ENCODE assay signal across 35 cellular contexts in genomic region chr2:158823838-158824237, GRCh38. TPM values are rescaled to one million over a fixed set of nuclear protein-coding genes. Genes with fewer than 3 reads are reported as not detected.
"Had no signal": no experiment of that assay in that cellular context is flagged by ENCODE, and none has a peak within 500 bp of the region (broad histone marks: within the 10 kb centered on the region; RNA-seq: fewer than 3 reads in every experiment).

No MANE protein-coding gene starts in this region.

- FAIRE-seq: RCC 7860 had no signal

- H2AFZ ChIP-seq: PC-9 had no signal

- H3K36me3 ChIP-seq: SJCRH30 had no signal

- H3K9ac ChIP-seq: KMS-11 had no signal

- DNase-seq: Karpas-422, KBM-7, MM.1S, MV-4-11, NCI-H1092, NCI-H1105, NCI-H1436, NCI-H146, NCI-H1694 treated with DMSO at 0.1 percent for 48 hours, NCI-H187 treated with DMSO at 0.1 percent for 48 hours, NCI-H2081 treated with DMSO at 0.1 percent for 48 hours, NCI-H2107, NCI-H2171, NCI-H2227 treated with DMSO at 0.1 percent for 48 hours, NCI-H345, NCI-H446, NCI-H510A treated with DMSO at 0.1 percent for 48 hours, NCI-H524 treated with DMSO at 0.1 percent for 48 hours, NCI-H526 treated with DMSO at 0.1 percent for 48 hours, NCI-H774, PC-9, SHP77, SIG-M5, SJCRH30 had no signal

- H3K27ac ChIP-seq: KMS-11, PC-9, RWPE1, SJCRH30, SK-N-MC had no signal

- H3K27me3 ChIP-seq: SJCRH30 had no signal

- H3K4me1 ChIP-seq: SJCRH30 had no signal

- ATAC-seq: Panc1, Right ventricle myocardium inferior, SK-N-SH treated with all-trans-retinoic acid at 6 μM for 48 hours had no signal

- H3K4me2 ChIP-seq: KMS-11, PC-9 had no signal

- H3K9me3 ChIP-seq: SJCRH30 had no signal

- H3K4me3 ChIP-seq: PC-9, SJCRH30, SK-N-MC had no signal

RNA-seq across cellular contexts. Expression of gene DAPL1, which starts 28.7 kb away (rescaled TPM):
- total RNA-seq: MCF 10A, NCI-H460, OCI-LY7, PC-9, Right ventricle myocardium inferior, RPMI7951, SJCRH30 had no signal
